ENCODE assay signal across 28 cellular contexts in genomic region chr22:43473441-43473840, GRCh38.
"Had no signal": no experiment of that assay in that cellular context is flagged by ENCODE, and none has a peak within 500 bp of the region (broad histone marks: within the 10 kb centered on the region; RNA-seq: fewer than 3 reads in every experiment).

No MANE protein-coding gene starts in this region.

- H3K27me3 ChIP-seq: ascending aorta had no signal

- H3K36me3 ChIP-seq: ascending aorta, cardiac muscle cell had no signal

- H3K4me1 ChIP-seq: ascending aorta had no signal

- DNase-seq: activated B cell treated with CpG ODN at 0.5 μM for 24 hours; activated CD4-positive, alpha-beta memory T cell treated with anti-CD3 and anti-CD28 coated beads, Interleukin-2, amount 10 ng/mL, durations not matched to agents 7 days and 5 days; activated CD4-positive, alpha-beta T cell treated with anti-CD3 and anti-CD28 coated beads for 1 hour; activated CD4-positive, alpha-beta T cell treated with anti-CD3 and anti-CD28 coated beads for 36 hours; activated CD4-positive, alpha-beta T cell treated with anti-CD3 and anti-CD28 coated beads for 48 hours; activated CD4-positive, alpha-beta T cell treated with anti-CD3 and anti-CD28 coated beads, Interleukin-2, amount 10 ng/mL, durations not matched to agents 7 days and 5 days; activated CD4-positive, alpha-beta T cell treated with anti-CD3 and anti-CD28 coated beads, Interleukin-2, amount 50 U/mL, for 48 hours; activated CD8-positive, alpha-beta memory T cell treated with anti-CD3 and anti-CD28 coated beads for 24 hours; activated CD8-positive, alpha-beta memory T cell treated with anti-CD3 and anti-CD28 coated beads, Interleukin-2, amount 10 ng/mL, durations not matched to agents 7 days and 5 days; activated CD8-positive, alpha-beta memory T cell treated with anti-CD3 and anti-CD28 coated beads, Interleukin-2, amount 50 U/mL, for 48 hours; activated CD8-positive, alpha-beta T cell treated with anti-CD3 and anti-CD28 coated beads, Interleukin-2, amount 10 ng/mL, durations not matched to agents 7 days and 5 days; activated effector memory CD4-positive, alpha-beta T cell treated with Interleukin-2 at 50 U/mL for 16 hours; activated gamma-delta T cell; activated naive CD4-positive, alpha-beta T cell treated with anti-CD3 and anti-CD28 coated beads, Interleukin-2, amount 10 ng/mL, durations not matched to agents 7 days and 5 days; activated naive CD4-positive, alpha-beta T cell treated with Interleukin-2 at 50 U/mL for 16 hours; activated naive CD8-positive, alpha-beta T cell treated with anti-CD3 and anti-CD28 coated beads, Interleukin-2, amount 10 ng/mL, durations not matched to agents 7 days and 5 days; activated naive CD8-positive, alpha-beta T cell treated with anti-CD3 and anti-CD28 coated beads, Interleukin-2, amount 50 U/mL, for 24 hours; activated T-cell treated with anti-CD3 and anti-CD28 coated beads, Interleukin-2, amount 50 U/mL, for 24 hours; activated T-cell treated with anti-CD3 and anti-CD28 coated beads, Interleukin-2, amount 50 U/mL, for 48 hours; amygdala; anterior cingulate cortex; central memory CD4-positive, alpha-beta T cell; T-helper 1 cell; T-helper 2 cell; T-helper 9 cell had no signal

- H3K27ac ChIP-seq: ascending aorta, cardiac muscle cell, VCaP had no signal

- H3K9me3 ChIP-seq: ascending aorta had no signal

- H3K4me3 ChIP-seq: ascending aorta, cardiac muscle cell had no signal
